8 cellular contexts compared by ENCODE assay signal in genomic region chr1:202143768-202144509, GRCh38. TPM values are rescaled to one million over a fixed set of nuclear protein-coding genes. Genes with fewer than 3 reads are reported as not detected.
DNase-seq lines count a peak whose midpoint lies in the region; ATAC-seq and TF ChIP-seq lines count a peak whose summit lies in the region.

No MANE protein-coding gene starts in this region.

- TF ChIP-seq CTCF in activated B cell treated with CpG ODN at 0.5 μM for 24 hours (IDR thresholded peaks at IDR 0.05) (no peak), esophagus muscularis mucosa (IDR thresholded peaks at IDR 0.05) (no peak), natural killer cell (IDR thresholded peaks at IDR 0.05) (no peak)

- peaks cover 24 to 56% (median 53%) of the 10 kb centered on the region in 4 donors for H3K4me1 ChIP-seq in esophagus muscularis mucosa

- WGBS in esophagus muscularis mucosa: 0% methylated on average over 14 of the region's 76 CpGs

- peak overlapping the region; percentile 78 to 99 (median 99) for H3K4me3 ChIP-seq in esophagus muscularis mucosa

- TF ChIP-seq EP300 in esophagus muscularis mucosa (IDR thresholded peaks at IDR 0.05): no peak

- DNase-seq in COR-L47 (lab: John Stamatoyannopoulos, UW): peak; percentile 23
- DNase-seq in activated B cell treated with CpG ODN at 0.5 μM for 24 hours: peak; percentile 59
- no peak for DNase-seq in esophagus muscularis mucosa (ENCODE audit: extremely low spot score)
- DNase-seq in natural killer cell: no peak
- DNase-seq in HK-2 (ENCODE audit: unreplicated experiment): no peak

- peaks cover 0 to 3% (median 0%) of the 10 kb centered on the region in 4 donors for H3K36me3 ChIP-seq in esophagus muscularis mucosa

- intact Hi-C loops in activated B cell treated with CpG ODN at 0.5 μM for 24 hours (cut with micrococcal nuclease): loop anchor here (1.0 to 10.0 kb wide), 3 partner anchors 9 to 881 kb away; partner anchors contain the start of genes PPFIA4 and PTPN7
- intact Hi-C loops in esophagus muscularis mucosa (cut with DNase I): no loop called here
- intact Hi-C loops in natural killer cell (cut with micrococcal nuclease): no loop called here

- H3K4me3 Mint-ChIP-seq in activated B cell treated with CpG ODN at 0.5 μM for 24 hours (peak overlapping the region; percentile 93), natural killer cell (peak overlapping the region; percentile 95)

- CTCF ChIA-PET in activated B cell treated with CpG ODN at 0.5 μM for 24 hours (lab: Charles Lee): interaction anchor here (1.0 to 1.7 kb wide), 2 partner anchors 11 to 16 kb away, joined by 4 to 6 read pairs; partner anchors contain the start of gene PTPN7

- no peak for TF ChIP-seq POLR2A in esophagus muscularis mucosa (IDR thresholded peaks at IDR 0.05; ENCODE audit: low read depth)

- ATAC-seq in GM19397 (IDR thresholded peaks at IDR 0.05; ENCODE audit: unreplicated experiment) (peak; percentile 44), HG03460 (IDR thresholded peaks at IDR 0.05; ENCODE audit: unreplicated experiment) (peak; percentile 46), activated B cell treated with CpG ODN at 0.5 μM for 24 hours (ENCODE audit: low read depth) (peak; percentile 59), natural killer cell (peak; percentile 55 to 71 (median 60)), GM18858 (IDR thresholded peaks at IDR 0.05; ENCODE audit: unreplicated experiment) (no peak)

- H3K27ac Mint-ChIP-seq in activated B cell treated with CpG ODN at 0.5 μM for 24 hours (peak overlapping the region; percentile 96), natural killer cell (peak overlapping the region; percentile 90 to 96)

- peak overlapping the region; percentile 92 to 94 (median 93) for H3K27ac ChIP-seq in esophagus muscularis mucosa (replicated peaks in 1 of 4)

- H3K27me3 Mint-ChIP-seq in activated B cell treated with CpG ODN at 0.5 μM for 24 hours: no peaks in the 10 kb centered on the region
- no peaks in the 10 kb centered on the region for H3K27me3 Mint-ChIP-seq in natural killer cell (ENCODE audit: low read depth in 2 of 2)

- POLR2A ChIA-PET in activated B cell treated with CpG ODN at 0.5 μM for 24 hours (lab: Charles Lee): interaction anchor here (0.6 to 3.4 kb wide), 9 partner anchors 11 to 863 kb away, joined by 3 to 29 read pairs (median 5); partner anchors contain the start of genes PTPN7, RNPEP and TMEM183A

- H3K9me3 ChIP-seq in esophagus muscularis mucosa: no peaks in the 10 kb centered on the region

- H3K4me1 Mint-ChIP-seq in activated B cell treated with CpG ODN at 0.5 μM for 24 hours (peaks cover 50% of the 10 kb centered on the region), natural killer cell (peaks cover 25 to 45% of the 10 kb centered on the region in 2 donors)

- H3K36me3 Mint-ChIP-seq in activated B cell treated with CpG ODN at 0.5 μM for 24 hours (ENCODE audit: low read depth) (peaks cover 24% of the 10 kb centered on the region), natural killer cell (no peaks in the 10 kb centered on the region)

- H3K9me3 Mint-ChIP-seq in activated B cell treated with CpG ODN at 0.5 μM for 24 hours: no peaks in the 10 kb centered on the region
- no peaks in the 10 kb centered on the region for H3K9me3 Mint-ChIP-seq in natural killer cell

- H3K27me3 ChIP-seq in esophagus muscularis mucosa: peaks cover 0 to 4% (median 0%) of the 10 kb centered on the region in 4 donors

RNA-seq across cellular contexts. Expression of gene ARL8A, which starts 0.6 kb away (rescaled TPM):
- 56.3 and 58.0 TPM in 2 replicates for total RNA-seq in activated B cell treated with CpG ODN at 0.5 μM for 24 hours
- total RNA-seq in esophagus muscularis mucosa: 10 to 100 TPM; 41.1 to 60.8 (median 53.6) TPM
- 100 to 1,000 TPM; 109 to 120 (median 109) TPM for total RNA-seq in natural killer cell

RNA-seq across cellular contexts. Expression of gene PTPN7, which starts 16.5 kb away (rescaled TPM):
- total RNA-seq in activated B cell treated with CpG ODN at 0.5 μM for 24 hours (29.4 and 31.0 TPM in 2 replicates), esophagus muscularis mucosa (1 to 10 TPM in 2 of 4 donors, under 1 TPM in 2; 0.78 to 2.5 (median 1.3) TPM), natural killer cell (100 to 1,000 TPM; 144 to 241 (median 196) TPM)

RNA-seq across cellular contexts. Expression of gene GPR37L1, which starts 21.2 kb away (rescaled TPM):
- total RNA-seq in activated B cell treated with CpG ODN at 0.5 μM for 24 hours (not detected in 2 replicates), esophagus muscularis mucosa (under 1 TPM in 3 of 4 donors, not detected in 1; 0.17 to 0.69 (median 0.58) TPM), natural killer cell (not detected)

RNA-seq across cellular contexts. Expression of gene LGR6, which starts 49.7 kb away (rescaled TPM):
- not detected in 2 replicates for total RNA-seq in activated B cell treated with CpG ODN at 0.5 μM for 24 hours
- total RNA-seq in esophagus muscularis mucosa: 1 to 10 TPM in 1 of 4 donors, under 1 TPM in 2, not detected in 1; under 0.01 to 1.2 (median 0.78) TPM
- total RNA-seq in natural killer cell: 10 to 100 TPM; 58.3 to 65.2 (median 60.9) TPM

Comparison
In these comparisons a context has a peak if more than half of its experiments do, and no peak if none do; other contexts are left out.
1. DNase-seq: peak in COR-L47 (single experiment) and activated B cell treated with CpG ODN at 0.5 μM for 24 hours (single experiment); none in esophagus muscularis mucosa (single experiment), natural killer cell (single experiment) and HK-2 (single experiment).